8 cellular contexts compared by ENCODE assay signal in the genomic region with DNA sequence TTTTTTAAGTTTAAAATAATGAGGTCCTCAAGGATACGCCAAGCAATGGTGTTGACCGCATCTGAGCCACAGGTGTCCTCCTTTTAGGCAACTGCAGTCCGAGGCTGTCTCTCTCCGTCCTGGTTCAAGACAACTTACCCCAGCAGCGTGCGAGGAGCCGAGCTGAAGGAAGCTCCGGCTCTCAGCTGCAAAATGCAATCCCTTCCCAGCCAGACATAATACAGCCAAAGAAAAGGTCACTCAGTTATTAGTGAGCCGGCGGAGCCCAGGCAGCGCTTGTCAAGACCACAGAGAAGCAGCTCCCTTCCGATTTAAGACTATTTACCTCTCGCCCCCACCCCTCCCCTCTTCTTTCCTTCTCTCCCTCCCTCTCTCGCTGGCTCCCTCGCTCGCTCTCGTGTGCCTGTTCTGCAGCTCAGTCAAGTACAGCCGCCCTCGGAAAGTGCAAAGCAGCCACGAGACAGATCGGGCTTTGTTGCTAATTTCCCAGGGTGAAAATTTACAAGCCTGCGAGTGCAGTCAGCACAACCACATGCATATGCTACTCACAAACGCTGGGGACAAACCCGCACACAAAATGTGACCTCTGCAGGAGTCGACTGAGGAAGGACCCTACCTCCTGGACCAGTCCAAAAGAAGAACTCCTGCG. TPM values are rescaled to one million over a fixed set of nuclear protein-coding genes. Genes with fewer than 3 reads are reported as not detected.
A peak's percentile ranks its signal among the peaks of the same experiment; 100 is the strongest.
DNase-seq lines count a peak whose midpoint lies in the region; ATAC-seq, FAIRE-seq and TF ChIP-seq lines count a peak whose summit lies in the region.

No MANE protein-coding gene starts in this region.

- no peaks in the 10 kb centered on the region for H3K9me3 Mint-ChIP-seq in memory B cell
- H3K9me3 Mint-ChIP-seq in stimulated activated memory B cell treated with anti-CD40 and anti-IgM and Interleukin-4, amounts not matched to agents 10 μg/mL and 1 μg/mL and 100 μg/mL, for 72 hours: no peaks in the 10 kb centered on the region

- no peaks in the 10 kb centered on the region for H3K27me3 ChIP-seq in HAP-1 (ENCODE audit: low read depth)

- TF ChIP-seq POLR2A in H54 (IDR thresholded peaks at IDR 0.05; ENCODE audit: low read depth, low read length): no peak

- WGBS in urinary bladder: under 1% methylated on average over 26 of the region's 26 CpGs

- peak overlapping the region; percentile 55 for H3K4me3 Mint-ChIP-seq in memory B cell
- H3K4me3 Mint-ChIP-seq in stimulated activated memory B cell treated with anti-CD40 and anti-IgM and Interleukin-4, amounts not matched to agents 10 μg/mL and 1 μg/mL and 100 μg/mL, for 72 hours: no peak overlapping the region

- H3K36me3 Mint-ChIP-seq in memory B cell: no peaks in the 10 kb centered on the region
- H3K36me3 Mint-ChIP-seq in stimulated activated memory B cell treated with anti-CD40 and anti-IgM and Interleukin-4, amounts not matched to agents 10 μg/mL and 1 μg/mL and 100 μg/mL, for 72 hours: no peaks in the 10 kb centered on the region

- H3K4me1 ChIP-seq in HAP-1: peaks cover 30% of the 10 kb centered on the region
- H3K4me1 ChIP-seq in urinary bladder (ENCODE audit: insufficient read depth): no peaks in the 10 kb centered on the region

- H3K36me3 ChIP-seq in HAP-1 (replicated peaks) (no peaks in the 10 kb centered on the region), urinary bladder (ENCODE audit: insufficient read depth) (no peaks in the 10 kb centered on the region)

- no peak for FAIRE-seq in H54 (lab: Jason Lieb, UNC)

- H3K4me1 Mint-ChIP-seq in memory B cell: no peaks in the 10 kb centered on the region
- H3K4me1 Mint-ChIP-seq in stimulated activated memory B cell treated with anti-CD40 and anti-IgM and Interleukin-4, amounts not matched to agents 10 μg/mL and 1 μg/mL and 100 μg/mL, for 72 hours: peaks cover 5% of the 10 kb centered on the region

- H3K27me3 Mint-ChIP-seq in memory B cell: peaks cover 20% of the 10 kb centered on the region
- H3K27me3 Mint-ChIP-seq in stimulated activated memory B cell treated with anti-CD40 and anti-IgM and Interleukin-4, amounts not matched to agents 10 μg/mL and 1 μg/mL and 100 μg/mL, for 72 hours: peaks cover 50% of the 10 kb centered on the region

- no peaks in the 10 kb centered on the region for H3K9me3 ChIP-seq in HAP-1

- H3K27ac ChIP-seq in urinary bladder (ENCODE audit: low read depth): no peak overlapping the region

- H3K4me3 ChIP-seq in HAP-1 (peak overlapping the region; percentile 39), urinary bladder (ENCODE audit: low read depth, low read length) (peak overlapping the region; percentile 53)

- ATAC-seq in memory B cell (ENCODE audit: low read depth): no peak
- no peak for ATAC-seq in stimulated activated memory B cell treated with anti-CD40 and anti-IgM and Interleukin-4, amounts not matched to agents 10 μg/mL and 1 μg/mL and 100 μg/mL, for 72 hours

- in situ Hi-C loops in HAP-1 (cut with MboI; ENCODE audit: low sequenced_read_pairs): no loop called here

- H3K27ac Mint-ChIP-seq in memory B cell: no peak overlapping the region
- H3K27ac Mint-ChIP-seq in stimulated activated memory B cell treated with anti-CD40 and anti-IgM and Interleukin-4, amounts not matched to agents 10 μg/mL and 1 μg/mL and 100 μg/mL, for 72 hours: no peak overlapping the region

- peak; percentile 97 for DNase-seq in DMS53 treated with DMSO at 0.1 percent for 48 hours (lab: John Stamatoyannopoulos, UW; ENCODE audit: unreplicated experiment)
- DNase-seq in HAP-1 (ENCODE audit: low spot score in 2 of 2): peak; percentile 59 to 78
- DNase-seq in NCI-H2227 treated with DMSO at 0.1 percent for 48 hours (lab: John Stamatoyannopoulos, UW): peak; percentile 64
- DNase-seq in dermis blood vessel endothelial cell: peak; percentile 1
- no peak for DNase-seq in memory B cell (ENCODE audit: low spot score in 2 of 2)
- no peak for DNase-seq in H54 (ENCODE audit: insufficient read length, low spot score)

RNA-seq across cellular contexts. Expression of a gene that starts 0.4 kb away (rescaled TPM):
- total RNA-seq in dermis blood vessel endothelial cell: not detected in 2 replicates
- 57.0 TPM for total RNA-seq in urinary bladder
- 99.4 TPM for polyA plus RNA-seq in urinary bladder

Comparison
In these comparisons a context has a peak if more than half of its experiments do, and no peak if none do; other contexts are left out.
1. DNase-seq: peak in DMS53 treated with DMSO at 0.1 percent for 48 hours (single experiment), HAP-1 (2 of 2), NCI-H2227 treated with DMSO at 0.1 percent for 48 hours (single experiment) and dermis blood vessel endothelial cell (single experiment); none in memory B cell (0 of 2) and H54 (single experiment).
2. RNA of a gene that starts 0.4 kb away (total RNA-seq): 57.0 TPM in urinary bladder (single experiment); not detected in dermis blood vessel endothelial cell; every median in the first group is over 10 times any median in the second.